Comparison of ENCODE assay signal across 23 cellular contexts in genomic region chrX:47168495-47169073, GRCh38.
"Had no signal": no experiment of that assay in that cellular context is flagged by ENCODE, and none has a peak within 500 bp of the region (broad histone marks: within the 10 kb centered on the region; RNA-seq: fewer than 3 reads in every experiment).

No MANE protein-coding gene starts in this region.

- H3K4me1 Mint-ChIP-seq: activated CD4-positive, alpha-beta T cell treated with anti-CD3 and anti-CD28 coated beads, Interleukin-2, amount 10 ng/mL, durations not matched to agents 7 days and 5 days; brain had no signal

- H3K27me3 Mint-ChIP-seq: activated CD4-positive, alpha-beta T cell treated with anti-CD3 and anti-CD28 coated beads, Interleukin-2, amount 10 ng/mL, durations not matched to agents 7 days and 5 days; activated naive CD4-positive, alpha-beta T cell treated with anti-CD3 and anti-CD28 coated beads, Interleukin-2, amount 50 U/mL, for 24 hours had no signal

- H3K27ac Mint-ChIP-seq: activated CD4-positive, alpha-beta T cell treated with anti-CD3 and anti-CD28 coated beads, Interleukin-2, amount 10 ng/mL, durations not matched to agents 7 days and 5 days; activated naive CD4-positive, alpha-beta T cell treated with anti-CD3 and anti-CD28 coated beads, Interleukin-2, amount 50 U/mL, for 24 hours; brain; stimulated activated naive B cell treated with anti-CD40 and anti-IgM and Interleukin-4, amounts not matched to agents 10 μg/mL and 1 μg/mL and 100 μg/mL, for 72 hours; T-helper 2 cell treated with Interferon-gamma antibody and Interleukin-4, amounts not matched to agents 5 μg/mL and 100 μg/mL, for 36 hours had no signal

- H3K4me3 ChIP-seq: colonic mucosa, left ventricle myocardium inferior, psoas muscle, SK-N-MC, skin epidermis, thyroid gland had no signal

- ATAC-seq: psoas muscle; stimulated activated naive B cell treated with anti-CD40 and anti-IgM and Interleukin-4, amounts not matched to agents 10 μg/mL and 1 μg/mL and 100 μg/mL, for 72 hours had no signal

- H3K36me3 ChIP-seq: colonic mucosa had no signal

- H3K4me3 Mint-ChIP-seq: activated CD4-positive, alpha-beta T cell treated with anti-CD3 and anti-CD28 coated beads, Interleukin-2, amount 10 ng/mL, durations not matched to agents 7 days and 5 days; activated naive CD4-positive, alpha-beta T cell treated with anti-CD3 and anti-CD28 coated beads, Interleukin-2, amount 50 U/mL, for 24 hours; brain; stimulated activated naive B cell treated with anti-CD40 and anti-IgM and Interleukin-4, amounts not matched to agents 10 μg/mL and 1 μg/mL and 100 μg/mL, for 72 hours; T-helper 2 cell treated with Interferon-gamma antibody and Interleukin-4, amounts not matched to agents 5 μg/mL and 100 μg/mL, for 36 hours had no signal

- H3K4me1 ChIP-seq: colonic mucosa, psoas muscle, thyroid gland had no signal

- H3K9me3 ChIP-seq: colonic mucosa, left ventricle myocardium inferior, psoas muscle, thyroid gland had no signal

- H3K27me3 ChIP-seq: thyroid gland had no signal

- FAIRE-seq: endometrium, frontal cortex had no signal

- DNase-seq: activated CD4-positive, alpha-beta T cell treated with anti-CD3 and anti-CD28 coated beads, Interleukin-2, amount 10 ng/mL, durations not matched to agents 7 days and 5 days; activated CD4-positive, CD25-positive, alpha-beta regulatory T cell; activated T-cell treated with anti-CD3 and anti-CD28 coated beads, Interleukin-2, amount 50 U/mL, for 1 hour; amniotic stem cell; central memory CD4-positive, alpha-beta T cell; colonic mucosa; erythroblast; hypothalamus; kidney glomerular epithelial cell; left ventricle myocardium inferior; mammary epithelial cell; psoas muscle; SHP77; stimulated activated CD4-positive, alpha-beta T cell treated with anti-CD3 and anti-CD28 coated beads, Interleukin-4, amount 100 ng/mL, for 24 hours; stimulated activated naive B cell treated with anti-CD40 and anti-IgM and Interleukin-4, amounts not matched to agents 10 μg/mL and 1 μg/mL and 100 μg/mL, for 72 hours; thyroid gland had no signal

- H3K27ac ChIP-seq: colonic mucosa, left ventricle myocardium inferior, psoas muscle, SK-N-MC, skin epidermis, thyroid gland had no signal

- H3K9me3 Mint-ChIP-seq: activated CD4-positive, alpha-beta T cell treated with anti-CD3 and anti-CD28 coated beads, Interleukin-2, amount 10 ng/mL, durations not matched to agents 7 days and 5 days; activated naive CD4-positive, alpha-beta T cell treated with anti-CD3 and anti-CD28 coated beads, Interleukin-2, amount 50 U/mL, for 24 hours; stimulated activated naive B cell treated with anti-CD40 and anti-IgM and Interleukin-4, amounts not matched to agents 10 μg/mL and 1 μg/mL and 100 μg/mL, for 72 hours; T-helper 2 cell treated with Interferon-gamma antibody and Interleukin-4, amounts not matched to agents 5 μg/mL and 100 μg/mL, for 36 hours had no signal
